8 cellular contexts compared by ENCODE assay signal in the genomic region with DNA sequence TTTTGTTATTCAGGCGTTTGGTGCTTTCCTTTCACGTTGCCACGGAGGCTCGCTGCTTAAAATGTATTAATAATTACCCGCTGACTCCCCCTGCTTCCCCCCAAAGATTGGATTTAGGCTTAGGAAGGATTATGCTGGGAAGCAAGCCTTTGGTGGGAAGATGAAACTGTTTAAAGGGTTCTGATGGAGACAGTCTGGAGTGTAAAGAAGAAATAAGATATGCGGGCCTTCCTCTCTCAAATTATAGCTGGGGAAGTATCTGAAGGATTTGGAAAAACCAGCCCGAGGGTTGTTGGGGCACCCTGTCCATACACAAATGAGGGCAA. TPM values are rescaled to one million over a fixed set of nuclear protein-coding genes. Genes with fewer than 3 reads are reported as not detected.
DNase-seq lines count a peak whose midpoint lies in the region; ATAC-seq, FAIRE-seq and TF ChIP-seq lines count a peak whose summit lies in the region.

No MANE protein-coding gene starts in this region.

- ATAC-seq in HCT116 (no peak), HG02884 (IDR thresholded peaks at IDR 0.05; ENCODE audit: unreplicated experiment) (no peak)

- DNase-seq in HCT116 (ENCODE audit: low read depth, low spot score) (no peak), iPS DF 6.9 (ENCODE audit: low read depth, low spot score) (no peak), AG08395 (ENCODE audit: low spot score) (no peak), GM19239 (ENCODE audit: insufficient read length, low spot score) (no peak), SHP77 (lab: John Stamatoyannopoulos, UW) (no peak)
- DNase-seq in activated CD4-positive, alpha-beta memory T cell treated with anti-CD3 and anti-CD28 coated beads, Interleukin-2, amount 10 ng/mL, durations not matched to agents 7 days and 5 days: no peak

- WGBS in iPS DF 6.9 (ENCODE audit: insufficient coverage, insufficient read length): no CpG with 5 or more reads among the region's 7 CpGs

- RAD21 ChIA-PET in HCT116 (lab: Charles Lee; ENCODE audit: low non-redundant PET in 1 of 2, low total read pairs in 2 of 2, uncharacterized antibody in 2 of 2, unreplicated experiment in 2 of 2): no interaction called here

- H3K4me1 Mint-ChIP-seq in activated CD4-positive, alpha-beta memory T cell treated with anti-CD3 and anti-CD28 coated beads, Interleukin-2, amount 10 ng/mL, durations not matched to agents 7 days and 5 days: peaks cover 55% of the 10 kb centered on the region

- peak overlapping the region; percentile 62 for H3K27ac Mint-ChIP-seq in activated CD4-positive, alpha-beta memory T cell treated with anti-CD3 and anti-CD28 coated beads, Interleukin-2, amount 10 ng/mL, durations not matched to agents 7 days and 5 days

- H3K36me3 ChIP-seq in HCT116 (ENCODE audit: control insufficient read depth in 1 of 2, insufficient read depth in 2 of 2, low read length in 2 of 2) (no peaks in the 10 kb centered on the region), iPS DF 6.9 (ENCODE audit: control insufficient read depth, insufficient read depth, low read length) (no peaks in the 10 kb centered on the region)

- no TSS peak for BruUV-seq in HCT116 (replicated peaks; lab: Mats Ljungman, UMichigan)

- no peak for TF ChIP-seq CTCF in HCT116 (IDR thresholded peaks at IDR 0.05 in 2 of 3, conservative IDR thresholded peaks at IDR 0.05 in 1 of 3; ENCODE audit: borderline replicate concordance in 1 of 3, insufficient read depth in 1 of 3, low read depth in 2 of 3, low read length in 2 of 3)

- no peak for FAIRE-seq in GM19239 (lab: Jason Lieb, UNC)

- H3K4me1 ChIP-seq in HCT116 (ENCODE audit: control insufficient read depth in 1 of 2, insufficient read depth in 2 of 2, low read length in 2 of 2): peaks cover 17 to 26% of the 10 kb centered on the region in 2 experiments
- peaks cover 4% of the 10 kb centered on the region for H3K4me1 ChIP-seq in iPS DF 6.9 (ENCODE audit: control insufficient read depth, insufficient read depth, low read length)

- peak overlapping the region; percentile 58 for H3K9ac ChIP-seq in HCT116 (ENCODE audit: low read length)

- H2AFZ ChIP-seq in HCT116 (ENCODE audit: low read depth, low read length, poor library complexity, severe bottlenecking): no peak overlapping the region

- H3K9me3 ChIP-seq in HCT116 (ENCODE audit: control insufficient read depth in 1 of 2, insufficient read depth in 1 of 2, low read depth in 1 of 2, low read length in 2 of 2): no peaks in the 10 kb centered on the region
- no peaks in the 10 kb centered on the region for H3K9me3 ChIP-seq in iPS DF 6.9 (ENCODE audit: control insufficient read depth, insufficient read depth, low read length)

- H3K4me3 ChIP-seq in HCT116 (replicated peaks in 1 of 2; ENCODE audit: low read depth in 1 of 2, low read length in 2 of 2) (peak overlapping the region; percentile 63 to 71), iPS DF 6.9 (ENCODE audit: low read length) (peak overlapping the region; percentile 59; the same call in 1 of the 2 replicates), skin epidermis (peak overlapping the region; percentile 78 to 96 (median 90))

- peaks cover 7% of the 10 kb centered on the region for H3K36me3 Mint-ChIP-seq in activated CD4-positive, alpha-beta memory T cell treated with anti-CD3 and anti-CD28 coated beads, Interleukin-2, amount 10 ng/mL, durations not matched to agents 7 days and 5 days (ENCODE audit: low read depth)

- H3K4me3 Mint-ChIP-seq in activated CD4-positive, alpha-beta memory T cell treated with anti-CD3 and anti-CD28 coated beads, Interleukin-2, amount 10 ng/mL, durations not matched to agents 7 days and 5 days: peak overlapping the region; percentile 94

- H3K9me3 Mint-ChIP-seq in activated CD4-positive, alpha-beta memory T cell treated with anti-CD3 and anti-CD28 coated beads, Interleukin-2, amount 10 ng/mL, durations not matched to agents 7 days and 5 days: no peaks in the 10 kb centered on the region

- TF ChIP-seq RAD21 in HCT116 (IDR thresholded peaks at IDR 0.05; ENCODE audit: low read depth): no peak

- POLR2A ChIA-PET in HCT116 (lab: Charles Lee): interaction anchor here (1.6 kb wide), 2 partner anchors 10 to 142 kb away, joined by 3 to 4 read pairs; no protein-coding TSS in a partner anchor
- POLR2A ChIA-PET in activated CD4-positive, alpha-beta memory T cell treated with anti-CD3 and anti-CD28 coated beads, Interleukin-2, amount 10 ng/mL, durations not matched to agents 7 days and 5 days (lab: Charles Lee): interaction anchor here (1.0 to 5.5 kb wide), 9 partner anchors 8 to 163 kb away, joined by 3 to 89 read pairs (median 12); a partner anchor contains a TSS

- peaks cover 6% of the 10 kb centered on the region; the same call in 1 of the 2 replicates for H3K79me2 ChIP-seq in HCT116 (ENCODE audit: insufficient read depth, low read length)

- no peaks in the 10 kb centered on the region for H4K20me1 ChIP-seq in HCT116 (ENCODE audit: insufficient read depth)

- CTCF ChIA-PET in HCT116 (lab: Charles Lee): interaction anchor here (1.0 kb wide), 1 partner anchor 212 kb away, joined by 3 read pairs; no protein-coding TSS in a partner anchor
- CTCF ChIA-PET in activated CD4-positive, alpha-beta memory T cell treated with anti-CD3 and anti-CD28 coated beads, Interleukin-2, amount 10 ng/mL, durations not matched to agents 7 days and 5 days (lab: Charles Lee): interaction anchor here (0.8 to 4.5 kb wide), 6 partner anchors 9 to 145 kb away, joined by 3 to 34 read pairs (median 6); no protein-coding TSS in a partner anchor

- H3K27me3 ChIP-seq in HCT116 (ENCODE audit: insufficient read depth, low read length) (no peaks in the 10 kb centered on the region), iPS DF 6.9 (ENCODE audit: control insufficient read depth, insufficient read depth, low read length) (no peaks in the 10 kb centered on the region; the same call in 1 of the 2 replicates)

- no peaks in the 10 kb centered on the region for H3K9me2 ChIP-seq in HCT116 (ENCODE audit: insufficient read depth)

- peaks cover 4% of the 10 kb centered on the region for H3K27me3 Mint-ChIP-seq in activated CD4-positive, alpha-beta memory T cell treated with anti-CD3 and anti-CD28 coated beads, Interleukin-2, amount 10 ng/mL, durations not matched to agents 7 days and 5 days

- intact Hi-C loops in HCT116 (cut with micrococcal nuclease): no loop called here

- H3K4me2 ChIP-seq in HCT116 (ENCODE audit: low read length): peak overlapping the region; percentile 82

- H3K27ac ChIP-seq in HCT116 (ENCODE audit: low read depth, low read length) (no peak overlapping the region), iPS DF 6.9 (ENCODE audit: low read length) (no peak overlapping the region), skin epidermis (peak overlapping the region in 18 of 21 experiments; percentile 67 to 91 (median 78))

- TF ChIP-seq POLR2A in HCT116 (IDR thresholded peaks at IDR 0.05; ENCODE audit: borderline replicate concordance, extremely low read depth, insufficient read depth, insufficient read length): no peak

TF ChIP-seq in HCT116, 20 proteins besides CTCF, POLR2A, EP300 and RAD21:
- TF ChIP-seq FOSL1 (IDR thresholded peaks at IDR 0.05; ENCODE audit: low read depth) (no peak), POLR2AphosphoS5 (IDR thresholded peaks at IDR 0.05; ENCODE audit: low read depth, low read length) (no peak), ELF1 (IDR thresholded peaks at IDR 0.05; ENCODE audit: borderline replicate concordance, low read depth) (no peak)
- TF ChIP-seq, protein P1, sequence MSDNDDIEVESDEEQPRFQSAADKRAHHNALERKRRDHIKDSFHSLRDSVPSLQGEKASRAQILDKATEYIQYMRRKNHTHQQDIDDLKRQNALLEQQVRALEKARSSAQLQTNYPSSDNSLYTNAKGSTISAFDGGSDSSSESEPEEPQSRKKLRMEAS (IDR thresholded peaks at IDR 0.05): no peak

RNA-seq across cellular contexts. Expression of a gene that starts 1.1 kb away (rescaled TPM):
- 16.5 TPM for total RNA-seq in HCT116 (2021; ENCODE audit: unreplicated experiment)
- polyA plus RNA-seq in HCT116 (2012): 15.3 and 18.7 TPM in 2 replicates
- total RNA-seq in activated CD4-positive, alpha-beta memory T cell treated with anti-CD3 and anti-CD28 coated beads, Interleukin-2, amount 10 ng/mL, durations not matched to agents 7 days and 5 days: 10 to 100 TPM; 44.4 to 47.6 TPM

Comparison
In these comparisons a context has a peak if more than half of its experiments do, and no peak if none do; other contexts are left out.
1. H3K27ac ChIP-seq: peak in skin epidermis (18 of 21); none in HCT116 (single experiment) and iPS DF 6.9 (single experiment).
2. Peak in every context shown above with its lines, with median percentiles within 50 percentile points of each other: H3K4me3 ChIP-seq.